ENCODE assay signal across 18 cellular contexts in the genomic region with DNA sequence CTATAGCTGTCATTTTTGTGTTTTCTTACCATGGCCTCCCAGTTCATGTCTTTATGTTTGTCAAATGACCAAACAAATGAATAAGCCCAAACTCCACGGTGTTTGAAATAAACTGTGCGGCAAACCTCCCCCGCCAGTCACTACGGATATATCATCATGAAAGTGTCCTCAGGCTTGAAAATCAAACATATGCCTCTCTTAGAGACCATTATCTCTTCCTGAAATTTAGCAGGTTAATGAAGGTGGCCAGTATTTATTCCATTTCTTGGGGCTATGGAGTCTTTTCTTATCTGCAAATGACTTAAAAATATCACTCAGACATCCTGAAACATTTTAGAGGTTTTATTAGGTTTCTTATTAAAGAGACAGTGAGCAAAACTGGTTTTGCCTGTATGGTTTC.
"Had no signal": no experiment of that assay in that cellular context is flagged by ENCODE, and none has a peak within 500 bp of the region (broad histone marks: within the 10 kb centered on the region; RNA-seq: fewer than 3 reads in every experiment).

No MANE protein-coding gene starts in this region.

- H3K27ac Mint-ChIP-seq: naive thymus-derived CD4-positive, alpha-beta T cell had no signal

- H3K4me3 Mint-ChIP-seq: naive thymus-derived CD4-positive, alpha-beta T cell; neural crest cell had no signal

- H3K9me3 Mint-ChIP-seq: neural crest cell had no signal

- ATAC-seq: left colon; left ventricle myocardium superior; naive thymus-derived CD4-positive, alpha-beta T cell had no signal

- H3K27me3 ChIP-seq: ovary, suprapubic skin, thyroid gland had no signal

- H3K4me1 ChIP-seq: thyroid gland had no signal

- H3K4me3 ChIP-seq: dorsolateral prefrontal cortex, ovary, suprapubic skin, thyroid gland had no signal

- H3K36me3 ChIP-seq: ovary, suprapubic skin, thyroid gland had no signal

- DNase-seq: cortex of kidney; dorsolateral prefrontal cortex; effector CD8-positive, alpha-beta T cell; foreskin melanocyte; head of caudate nucleus; hippocampal formation; left ventricle myocardium superior; mesendoderm; naive thymus-derived CD4-positive, alpha-beta T cell; nucleus accumbens; small intestine; stimulated activated CD4-positive, alpha-beta T cell treated with anti-CD3 and anti-CD28 coated beads, Interleukin-2, amount 100 ng/mL, for 48 hours; stimulated activated naive CD4-positive, alpha-beta T cell treated with Interleukin-2 at 50 U/mL for 16 hours; thyroid gland had no signal

- H3K27ac ChIP-seq: dorsolateral prefrontal cortex, suprapubic skin, thyroid gland had no signal

- H3K9me3 ChIP-seq: ovary, suprapubic skin, thyroid gland had no signal

- H3K4me1 Mint-ChIP-seq: naive thymus-derived CD4-positive, alpha-beta T cell had no signal

- FAIRE-seq: small intestine had no signal

- H3K27me3 Mint-ChIP-seq: naive thymus-derived CD4-positive, alpha-beta T cell had no signal
